1 cellular context compared by ENCODE assay signal in genomic region chr4:25133132-25133531, GRCh38.
TF ChIP-seq lines count a peak whose summit lies in the region.

No MANE protein-coding gene starts in this region.

TF ChIP-seq in HepG2, 621 proteins besides CTCF, POLR2A, EP300 and RAD21 (continued from another document and continues in another):
- TF ChIP-seq ZBTB43 (CRISPR knock-in tag; conservative IDR thresholded peaks at IDR 0.05) (no peak), MIXL1 (CRISPR knock-in tag; IDR thresholded peaks at IDR 0.05) (0 out of 2 replicates have a peak, but pooled peaks have one; percentile 41), BCLAF1 (IDR thresholded peaks at IDR 0.05) (no peak), FOXK2 (IDR thresholded peaks at IDR 0.05) (no peak), FOXM1 (CRISPR knock-in tag; IDR thresholded peaks at IDR 0.05) (no peak), THAP9 (CRISPR knock-in tag; IDR thresholded peaks at IDR 0.05; ENCODE audit: borderline replicate concordance) (no peak), RXRA (CRISPR knock-in tag; IDR thresholded peaks at IDR 0.05) (no peak), ZNF740 (CRISPR knock-in tag; IDR thresholded peaks at IDR 0.05) (no peak), HNF4A (CRISPR knock-in tag; IDR thresholded peaks at IDR 0.05) (peak; percentile 37; the same call in 1 of the 2 replicates), ZNF234 (CRISPR knock-in tag; conservative IDR thresholded peaks at IDR 0.05) (no peak), RCOR2 (CRISPR knock-in tag; IDR thresholded peaks at IDR 0.05) (peak; percentile 21; the same call in 1 of the 2 replicates), CREB1 (IDR thresholded peaks at IDR 0.05) (no peak), CREB1 (CRISPR knock-in tag; IDR thresholded peaks at IDR 0.05) (0 out of 2 replicates have a peak, but pooled peaks have one; percentile 17), TFE3 (CRISPR knock-in tag; IDR thresholded peaks at IDR 0.05) (0 out of 2 replicates have a peak, but pooled peaks have one; percentile 24), ZFP36 (IDR thresholded peaks at IDR 0.05; ENCODE audit: borderline replicate concordance, low read depth, low read length, partially characterized antibody) (no peak), ZNF713 (CRISPR knock-in tag; IDR thresholded peaks at IDR 0.05) (no peak), ARID3A (IDR thresholded peaks at IDR 0.05; ENCODE audit: low read depth, low read length) (peak; percentile 44; the same call in 1 of the 2 replicates), POLR2G (IDR thresholded peaks at IDR 0.05; ENCODE audit: low read depth, low read length) (no peak), NCOR1 (IDR thresholded peaks at IDR 0.05; ENCODE audit: borderline replicate concordance, low read length) (peak; percentile 28; the same call in 1 of the 2 replicates), FOXA1 (IDR thresholded peaks at IDR 0.05) (no peak), FOXA1 (CRISPR knock-in tag; IDR thresholded peaks at IDR 0.05) (0 out of 2 replicates have a peak, but pooled peaks have one; percentile 22), TCF7 (IDR thresholded peaks at IDR 0.05; ENCODE audit: low read depth) (peak; percentile 25; the same call in 1 of the 2 replicates), TOE1 (CRISPR knock-in tag; IDR thresholded peaks at IDR 0.05) (no peak), ZSCAN20 (CRISPR knock-in tag; IDR thresholded peaks at IDR 0.05; ENCODE audit: borderline replicate concordance) (no peak), SOX5 (CRISPR knock-in tag; IDR thresholded peaks at IDR 0.05; ENCODE audit: borderline replicate concordance) (peak; percentile 48; the same call in 1 of the 2 replicates), CREM (IDR thresholded peaks at IDR 0.05) (peak; percentile 26; the same call in 1 of the 2 replicates), CREM (CRISPR knock-in tag; IDR thresholded peaks at IDR 0.05) (no peak), HDAC2 (CRISPR knock-in tag; IDR thresholded peaks at IDR 0.05) (peak; percentile 14; the same call in 1 of the 2 replicates), TEAD2 (CRISPR knock-in tag; IDR thresholded peaks at IDR 0.05) (no peak), SAP130 (CRISPR knock-in tag; IDR thresholded peaks at IDR 0.05; ENCODE audit: low read depth) (peak; percentile 45; the same call in 1 of the 2 replicates), SOX13 (IDR thresholded peaks at IDR 0.05) (no peak), SOX13 (CRISPR knock-in tag; conservative IDR thresholded peaks at IDR 0.05 in 1 of 2, IDR thresholded peaks at IDR 0.05 in 1 of 2) (peak in 1 of 2 experiments; percentile 29; a peak in 1 of 4 replicates), MLX (CRISPR knock-in tag; IDR thresholded peaks at IDR 0.05) (peak; percentile 23; the same call in 1 of the 2 replicates), BCL6 (CRISPR knock-in tag; IDR thresholded peaks at IDR 0.05) (no peak), FUBP1 (CRISPR knock-in tag; IDR thresholded peaks at IDR 0.05; ENCODE audit: borderline replicate concordance) (no peak), PAXIP1 (CRISPR knock-in tag; conservative IDR thresholded peaks at IDR 0.05) (peak; percentile 61), HNF4G (IDR thresholded peaks at IDR 0.05; ENCODE audit: borderline replicate concordance, low read depth, low read length) (0 out of 2 replicates have a peak, but pooled peaks have one; percentile 15), HNF4G (CRISPR knock-in tag; IDR thresholded peaks at IDR 0.05; ENCODE audit: borderline replicate concordance, low read depth) (no peak), LRRFIP1 (CRISPR knock-in tag; conservative IDR thresholded peaks at IDR 0.05) (no peak), HHEX (CRISPR knock-in tag; IDR thresholded peaks at IDR 0.05) (no peak)
